Comparison of ENCODE assay signal across 16 cellular contexts in the genomic region with DNA sequence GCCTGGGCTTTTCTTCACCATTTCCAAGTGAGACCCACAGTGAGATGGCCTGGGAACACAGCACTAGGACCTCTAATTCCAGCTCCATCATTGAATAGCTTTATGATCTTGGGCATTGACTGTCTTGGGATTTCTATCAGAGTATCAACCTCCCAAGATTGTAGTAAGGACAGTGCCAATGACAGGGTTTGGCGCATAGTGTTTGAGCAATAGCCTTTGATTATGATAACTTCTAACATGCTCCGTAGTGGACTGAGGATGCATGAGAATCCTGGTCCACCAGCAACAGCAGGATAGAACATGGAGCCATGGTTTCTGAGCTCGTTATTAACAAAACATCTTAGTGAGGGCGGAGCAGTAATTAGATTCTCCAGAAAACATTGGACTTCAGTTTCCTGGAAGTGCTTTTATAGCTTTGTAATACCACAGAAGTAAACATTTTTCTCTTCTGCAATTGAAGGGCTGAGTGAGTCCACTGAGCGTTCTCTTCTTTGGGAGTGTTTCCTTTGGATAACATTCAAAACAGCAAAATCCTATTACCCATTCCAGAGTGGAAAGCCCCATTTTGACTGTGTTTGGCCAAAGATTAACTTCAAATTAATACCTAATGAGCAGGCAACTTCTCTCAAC.
DNase-seq lines count a peak whose midpoint lies in the region; ATAC-seq and TF ChIP-seq lines count a peak whose summit lies in the region.
"Had no signal": no experiment of that assay in that cellular context is flagged by ENCODE, and none has a peak within 500 bp of the region (broad histone marks: within the 10 kb centered on the region; RNA-seq: fewer than 3 reads in every experiment).

No MANE protein-coding gene starts in this region.

- WGBS in transverse colon (ENCODE audit: low coverage in 1 of 2), 2 donors = 44 to 58% methylated on average over 3 to 5 of the region's 5 CpGs

- H3K4me1 Mint-ChIP-seq in activated T-helper 17 cell treated with anti-CD3 and anti-CD28 coated beads, Interleukin-2, amount 50 U/mL, for 72 hours = peaks cover 20% of the 10 kb centered on the region
- peaks cover 5% of the 10 kb centered on the region for H3K4me1 Mint-ChIP-seq in progenitor cell of endocrine pancreas (ENCODE audit: low read depth)

- H3K27ac ChIP-seq in mucosa of rectum (ENCODE audit: low read depth in 2 of 2, low read length in 2 of 2) (peak overlapping the region; percentile 69 to 75), transverse colon (peak overlapping the region; percentile 36 to 62 (median 44))
- H3K27ac ChIP-seq: BLaER1 had no signal

- H3K36me3 Mint-ChIP-seq in activated T-helper 17 cell treated with anti-CD3 and anti-CD28 coated beads, Interleukin-2, amount 50 U/mL, for 72 hours (ENCODE audit: low read depth) = no peaks in the 10 kb centered on the region
- H3K36me3 Mint-ChIP-seq in progenitor cell of endocrine pancreas (ENCODE audit: insufficient read depth) = no peaks in the 10 kb centered on the region
- H3K36me3 Mint-ChIP-seq: brain had no signal

- H3K4me3 ChIP-seq in mucosa of rectum (ENCODE audit: low read length in 2 of 2) = no peak overlapping the region
- no peak overlapping the region for H3K4me3 ChIP-seq in transverse colon
- H3K4me3 ChIP-seq: BLaER1, GM12878 had no signal

- H3K9me3 Mint-ChIP-seq in activated T-helper 17 cell treated with anti-CD3 and anti-CD28 coated beads, Interleukin-2, amount 50 U/mL, for 72 hours = no peaks in the 10 kb centered on the region
- no peaks in the 10 kb centered on the region for H3K9me3 Mint-ChIP-seq in progenitor cell of endocrine pancreas (ENCODE audit: low read depth)
- H3K9me3 Mint-ChIP-seq: effector memory CD8-positive, alpha-beta T cell had no signal

- no peak overlapping the region for H3K4me3 Mint-ChIP-seq in activated T-helper 17 cell treated with anti-CD3 and anti-CD28 coated beads, Interleukin-2, amount 50 U/mL, for 72 hours
- H3K4me3 Mint-ChIP-seq in progenitor cell of endocrine pancreas (ENCODE audit: low read depth) = no peak overlapping the region
- H3K4me3 Mint-ChIP-seq: brain; effector memory CD8-positive, alpha-beta T cell had no signal

- no peaks in the 10 kb centered on the region for H3K36me3 ChIP-seq in mucosa of rectum (ENCODE audit: control insufficient read depth in 2 of 2, insufficient read depth in 2 of 2, low read length in 2 of 2)
- no peaks in the 10 kb centered on the region for H3K36me3 ChIP-seq in transverse colon
- H3K36me3 ChIP-seq: BLaER1 had no signal

- TF ChIP-seq EP300 in transverse colon (IDR thresholded peaks at IDR 0.05; ENCODE audit: low read depth) = no peak

- H3K27ac Mint-ChIP-seq in activated T-helper 17 cell treated with anti-CD3 and anti-CD28 coated beads, Interleukin-2, amount 50 U/mL, for 72 hours = peak overlapping the region; percentile 31
- H3K27ac Mint-ChIP-seq in progenitor cell of endocrine pancreas = no peak overlapping the region
- H3K27ac Mint-ChIP-seq: effector memory CD8-positive, alpha-beta T cell had no signal

- intact Hi-C loops in transverse colon (cut with DNase I; ENCODE audit: low total_unique reads) = loop anchor here (10.0 kb wide), 2 partner anchors 91 to 179 kb away; no protein-coding TSS in a partner anchor

- H3K27me3 Mint-ChIP-seq in activated T-helper 17 cell treated with anti-CD3 and anti-CD28 coated beads, Interleukin-2, amount 50 U/mL, for 72 hours = no peaks in the 10 kb centered on the region
- peaks cover 18% of the 10 kb centered on the region for H3K27me3 Mint-ChIP-seq in progenitor cell of endocrine pancreas

- H3K4me1 ChIP-seq in mucosa of rectum (ENCODE audit: control insufficient read depth in 2 of 2, insufficient read depth in 2 of 2, low read length in 2 of 2) (peaks cover 0 to 9% of the 10 kb centered on the region in 2 donors), transverse colon (peaks cover 5 to 27% (median 21%) of the 10 kb centered on the region in 4 donors)
- H3K4me1 ChIP-seq: BLaER1 had no signal

- H3K9me3 ChIP-seq in mucosa of rectum (ENCODE audit: control insufficient read depth in 2 of 2, low read length in 2 of 2) = no peaks in the 10 kb centered on the region
- H3K9me3 ChIP-seq in transverse colon = no peaks in the 10 kb centered on the region
- H3K9me3 ChIP-seq: BLaER1 had no signal

- no peak for ATAC-seq in activated T-helper 17 cell treated with anti-CD3 and anti-CD28 coated beads, Interleukin-2, amount 50 U/mL, for 72 hours (replicated peaks)
- no peak for ATAC-seq in GM18909 (IDR thresholded peaks at IDR 0.05; ENCODE audit: poor library complexity, unreplicated experiment)
- ATAC-seq: effector memory CD8-positive, alpha-beta T cell; GM12878 had no signal

- DNase-seq in fibroblast of gingiva (ENCODE audit: low read depth) (peak; percentile 80), transverse colon (no peak), NOMO-1 (lab: John Stamatoyannopoulos, UW; ENCODE audit: unreplicated experiment in 2 of 2) (no peak), progenitor cell of endocrine pancreas (ENCODE audit: low spot score, unreplicated experiment) (no peak)
- DNase-seq: activated effector memory CD4-positive, alpha-beta T cell treated with anti-CD3 and anti-CD28 coated beads, Interleukin-2, amount 50 U/mL, for 16 hours; effector memory CD8-positive, alpha-beta T cell; EL; hypothalamus; NK-92 treated with Interleukin-12 subunit alpha and Interleukin-12 subunit beta, amount 100 ng/mL, for 24 hours; stimulated activated CD4-positive, alpha-beta T cell treated with anti-CD3 and anti-CD28 coated beads, Interleukin-12 subunit alpha, Interleukin-12 subunit beta, amount 100 ng/mL, for 4 hours had no signal

- no peak overlapping the region for H3K9ac ChIP-seq in mucosa of rectum (ENCODE audit: low read depth in 1 of 2, low read length in 2 of 2)
- H3K9ac ChIP-seq: BLaER1 had no signal

- in situ Hi-C loops in transverse colon (cut with MboI; ENCODE audit: low pct_ligation_motif_present in 1 of 4, low pct_unique_long_range_greater_than_20kb in 1 of 4, low sequenced_read_pairs in 3 of 4) = no loop called here

- no peak for TF ChIP-seq CTCF in transverse colon (IDR thresholded peaks at IDR 0.05)
- TF ChIP-seq CTCF in progenitor cell of endocrine pancreas (IDR thresholded peaks at IDR 0.05; ENCODE audit: unreplicated experiment) = no peak

- H3K27me3 ChIP-seq in mucosa of rectum (ENCODE audit: control insufficient read depth in 2 of 2, insufficient read depth in 2 of 2, low read length in 2 of 2) = no peaks in the 10 kb centered on the region
- H3K27me3 ChIP-seq in transverse colon = no peaks in the 10 kb centered on the region
- H3K27me3 ChIP-seq: BLaER1 had no signal

- no peak for TF ChIP-seq POLR2A in transverse colon (IDR thresholded peaks at IDR 0.05)
